1 cellular context compared by ENCODE assay signal in genomic region chr15:78438595-78439285, GRCh38.
TF ChIP-seq lines count a peak whose summit lies in the region.

No MANE protein-coding gene starts in this region.

TF ChIP-seq in HepG2, 621 proteins besides CTCF, POLR2A, EP300 and RAD21 (continued from another document and continues in another):
- TF ChIP-seq FOXC1 (CRISPR knock-in tag; IDR thresholded peaks at IDR 0.05; ENCODE audit: borderline replicate concordance) (peak; percentile 63; the same call in 1 of the 2 replicates), ZNF746 (CRISPR knock-in tag; IDR thresholded peaks at IDR 0.05) (0 out of 2 replicates have a peak, but pooled peaks have one; percentile 21), ZNF7 (CRISPR knock-in tag; IDR thresholded peaks at IDR 0.05) (no peak), RXRB (CRISPR knock-in tag; IDR thresholded peaks at IDR 0.05; ENCODE audit: borderline replicate concordance) (no peak), SP4 (CRISPR knock-in tag; IDR thresholded peaks at IDR 0.05) (no peak), ZNF432 (CRISPR knock-in tag; IDR thresholded peaks at IDR 0.05; ENCODE audit: borderline replicate concordance) (no peak), HINFP (CRISPR knock-in tag; IDR thresholded peaks at IDR 0.05; ENCODE audit: low read depth) (no peak), RARA (CRISPR knock-in tag; IDR thresholded peaks at IDR 0.05) (peak; percentile 48; the same call in 1 of the 2 replicates), HES4 (CRISPR knock-in tag; IDR thresholded peaks at IDR 0.05; ENCODE audit: borderline replicate concordance) (no peak), CC2D1A (CRISPR knock-in tag; IDR thresholded peaks at IDR 0.05) (no peak), ZC3H13 (CRISPR knock-in tag; IDR thresholded peaks at IDR 0.05) (0 out of 2 replicates have a peak, but pooled peaks have one; percentile 25), MTA3 (CRISPR knock-in tag; IDR thresholded peaks at IDR 0.05) (no peak), ZC3H4 (CRISPR knock-in tag; IDR thresholded peaks at IDR 0.05; ENCODE audit: borderline replicate concordance) (0 out of 2 replicates have a peak, but pooled peaks have one; percentile 45), ZNF839 (CRISPR knock-in tag; IDR thresholded peaks at IDR 0.05; ENCODE audit: borderline replicate concordance) (peak; percentile 79; the same call in 1 of the 2 replicates), YEATS2 (CRISPR knock-in tag; IDR thresholded peaks at IDR 0.05; ENCODE audit: borderline replicate concordance) (no peak), ZNF362 (CRISPR knock-in tag; IDR thresholded peaks at IDR 0.05; ENCODE audit: borderline replicate concordance) (peak; percentile 8; the same call in 1 of the 2 replicates), FOXA3 (CRISPR knock-in tag; IDR thresholded peaks at IDR 0.05) (no peak), FOXP4 (CRISPR knock-in tag; IDR thresholded peaks at IDR 0.05) (0 out of 2 replicates have a peak, but pooled peaks have one; percentile 11), ZNF547 (CRISPR knock-in tag; IDR thresholded peaks at IDR 0.05) (no peak), TCF7 (IDR thresholded peaks at IDR 0.05; ENCODE audit: low read depth) (no peak), NFRKB (IDR thresholded peaks at IDR 0.05) (no peak), ZBTB44 (CRISPR knock-in tag; IDR thresholded peaks at IDR 0.05) (0 out of 2 replicates have a peak, but pooled peaks have one; percentile 1), NKX3-1 (CRISPR knock-in tag; IDR thresholded peaks at IDR 0.05) (0 out of 2 replicates have a peak, but pooled peaks have one; percentile 48), ZNF577 (CRISPR knock-in tag; IDR thresholded peaks at IDR 0.05; ENCODE audit: borderline replicate concordance, low read depth) (no peak), ZNF281 (CRISPR knock-in tag; IDR thresholded peaks at IDR 0.05; ENCODE audit: borderline replicate concordance) (no peak), GLI4 (CRISPR knock-in tag; IDR thresholded peaks at IDR 0.05; ENCODE audit: borderline replicate concordance) (0 out of 2 replicates have a peak, but pooled peaks have one; percentile 44), HMGXB4 (CRISPR knock-in tag; IDR thresholded peaks at IDR 0.05; ENCODE audit: borderline replicate concordance in 1 of 2, low read depth in 1 of 2) (peak; percentile 41 to 69), ZNF678 (CRISPR knock-in tag; IDR thresholded peaks at IDR 0.05) (no peak), ZFY (CRISPR knock-in tag; IDR thresholded peaks at IDR 0.05) (peak; percentile 82), CEBPB (IDR thresholded peaks at IDR 0.05; ENCODE audit: borderline replicate concordance, low read depth, low read length) (no peak), ZNF333 (CRISPR knock-in tag; IDR thresholded peaks at IDR 0.05; ENCODE audit: borderline replicate concordance) (no peak; the same call in 1 of the 2 replicates), ZNF709 (CRISPR knock-in tag; IDR thresholded peaks at IDR 0.05) (0 out of 2 replicates have a peak, but pooled peaks have one; percentile 13), ZNF567 (CRISPR knock-in tag; IDR thresholded peaks at IDR 0.05; ENCODE audit: borderline replicate concordance) (no peak), KLF11 (CRISPR knock-in tag; IDR thresholded peaks at IDR 0.05) (0 out of 2 replicates have a peak, but pooled peaks have one; percentile 12), ZNF143 (CRISPR knock-in tag; IDR thresholded peaks at IDR 0.05) (0 out of 2 replicates have a peak, but pooled peaks have one; percentile 24), RFX5 (IDR thresholded peaks at IDR 0.05; ENCODE audit: low read depth, low read length) (no peak), EED (CRISPR knock-in tag; IDR thresholded peaks at IDR 0.05) (no peak), ZNF710 (CRISPR knock-in tag; IDR thresholded peaks at IDR 0.05; ENCODE audit: borderline replicate concordance) (peak; percentile 45; the same call in 1 of the 2 replicates), STAT6 (CRISPR knock-in tag; IDR thresholded peaks at IDR 0.05; ENCODE audit: borderline replicate concordance) (0 out of 2 replicates have a peak, but pooled peaks have one; percentile 33), ZNF414 (CRISPR knock-in tag; IDR thresholded peaks at IDR 0.05) (no peak), ZNF552 (CRISPR knock-in tag; IDR thresholded peaks at IDR 0.05; ENCODE audit: borderline replicate concordance) (0 out of 2 replicates have a peak, but pooled peaks have one; percentile 2), YEATS4 (CRISPR knock-in tag; IDR thresholded peaks at IDR 0.05; ENCODE audit: borderline replicate concordance) (peak; percentile 8), HIC2 (CRISPR knock-in tag; IDR thresholded peaks at IDR 0.05; ENCODE audit: low read depth) (0 out of 2 replicates have a peak, but pooled peaks have one; percentile 11)
